In genomic region chr4:7956306-7957112, GRCh38 we compare ENCODE assay signal across 11 cellular contexts. TPM values are rescaled to one million over a fixed set of nuclear protein-coding genes. Genes with fewer than 3 reads are reported as not detected.
DNase-seq lines count a peak whose midpoint lies in the region; ATAC-seq and TF ChIP-seq lines count a peak whose summit lies in the region.
"Had no signal": no experiment of that assay in that cellular context is flagged by ENCODE, and none has a peak within 500 bp of the region (broad histone marks: within the 10 kb centered on the region; RNA-seq: fewer than 3 reads in every experiment).

No MANE protein-coding gene starts in this region.

- no peak overlapping the region for H3K4me2 ChIP-seq in PC-3 (ENCODE audit: low read length)
- H3K4me2 ChIP-seq in mesenchymal stem cell (ENCODE audit: low read length, poor library complexity, severe bottlenecking), result no peak overlapping the region

- no peak overlapping the region for H2BK5ac ChIP-seq in mesenchymal stem cell (ENCODE audit: low read depth, low read length, poor library complexity, severe bottlenecking)

- H3K9ac ChIP-seq in PC-3 (ENCODE audit: low read length) (no peak overlapping the region; the same call in 1 of the 2 replicates), mesenchymal stem cell (ENCODE audit: low read length) (no peak overlapping the region)

- BruUV-seq in PC-3 (replicated peaks; lab: Mats Ljungman, UMichigan), result no TSS peak

- H3K4me3 ChIP-seq in PC-3 (ENCODE audit: low read length) (no peak overlapping the region), epithelial cell of esophagus (ENCODE audit: low read length) (no peak overlapping the region), mesenchymal stem cell (ENCODE audit: insufficient read depth in 1 of 2, low read depth in 1 of 2, low read length in 2 of 2) (no peak overlapping the region), stomach (no peak overlapping the region), vagina (no peak overlapping the region)
- H3K4me3 ChIP-seq: ascending aorta had no signal

- no peaks in the 10 kb centered on the region for H3F3A ChIP-seq in PC-3 (ENCODE audit: low read length, unreplicated experiment)

- TF ChIP-seq EP300 in stomach (IDR thresholded peaks at IDR 0.05), result no peak

- intact Hi-C loops in PC-3 (cut with micrococcal nuclease) (no loop called here), stomach (cut with DNase I; ENCODE audit: low total_unique reads) (no loop called here), vagina (cut with DNase I) (no loop called here)

- no peak overlapping the region for H2BK15ac ChIP-seq in mesenchymal stem cell (ENCODE audit: low read depth, poor library complexity, severe bottlenecking)

- H3K79me1 ChIP-seq in mesenchymal stem cell (replicated peaks; ENCODE audit: low read length, poor library complexity, severe bottlenecking), result no peaks in the 10 kb centered on the region

- no peaks in the 10 kb centered on the region for H3K9me2 ChIP-seq in PC-3 (replicated peaks; ENCODE audit: low read length)

- WGBS in mesenchymal stem cell, result 73% methylated on average over 9 of the region's 10 CpGs
- WGBS in stomach, 5 donors, result 59 to 71% (median 65%) methylated on average over 10 of the region's 10 CpGs

- H3K79me2 ChIP-seq in PC-3 (ENCODE audit: low read length), result no peaks in the 10 kb centered on the region

- H3K4me1 ChIP-seq in PC-3 (ENCODE audit: insufficient read depth, low read length) (peaks cover 38% of the 10 kb centered on the region), mesenchymal stem cell (ENCODE audit: control insufficient read depth, insufficient read depth, low read depth, low read length) (peaks cover 19% of the 10 kb centered on the region), stomach (peaks cover 9 to 25% (median 17%) of the 10 kb centered on the region in 4 donors), vagina (peaks cover 26% of the 10 kb centered on the region)

- H3K18ac ChIP-seq in mesenchymal stem cell (ENCODE audit: low read depth in 1 of 2, low read length in 2 of 2), result peak overlapping the region; percentile 2 to 82

- H2AK5ac ChIP-seq in mesenchymal stem cell (ENCODE audit: low read length, severe bottlenecking), result peak overlapping the region; percentile 27

- H4K8ac ChIP-seq in mesenchymal stem cell (ENCODE audit: low read length), result peak overlapping the region; percentile 75

- H3K27me3 ChIP-seq in PC-3 (ENCODE audit: low read length) (no peaks in the 10 kb centered on the region), mesenchymal stem cell (ENCODE audit: control insufficient read depth in 1 of 2, insufficient read depth in 1 of 2, low read length in 2 of 2) (no peaks in the 10 kb centered on the region), stomach (no peaks in the 10 kb centered on the region), vagina (no peaks in the 10 kb centered on the region)
- H3K27me3 ChIP-seq: ascending aorta had no signal

- H3K27ac ChIP-seq in PC-3 (ENCODE audit: low read length), result peak overlapping the region; percentile 88
- H3K27ac ChIP-seq in mesenchymal stem cell (ENCODE audit: low read length, poor library complexity, severe bottlenecking), result no peak overlapping the region
- peak overlapping the region in 2 of 5 donors; percentile 20 to 41 for H3K27ac ChIP-seq in stomach
- no peak overlapping the region for H3K27ac ChIP-seq in vagina

- H3K36me3 ChIP-seq in PC-3 (ENCODE audit: low read depth, low read length) (no peaks in the 10 kb centered on the region), mesenchymal stem cell (ENCODE audit: control insufficient read depth in 1 of 2, insufficient read depth in 2 of 2, low read depth in 1 of 2, low read length in 2 of 2) (no peaks in the 10 kb centered on the region), stomach (no peaks in the 10 kb centered on the region), vagina (no peaks in the 10 kb centered on the region)
- H3K36me3 ChIP-seq: ascending aorta had no signal

- peak overlapping the region; percentile 35 to 69 for H2BK12ac ChIP-seq in mesenchymal stem cell (ENCODE audit: low read length in 2 of 2)

- peak overlapping the region; percentile 63 for H4K91ac ChIP-seq in mesenchymal stem cell (ENCODE audit: low read length)

- H3K4ac ChIP-seq in mesenchymal stem cell (ENCODE audit: low read depth in 1 of 2, low read length in 2 of 2), result peak overlapping the region; percentile 5 to 54

- H3K9me3 ChIP-seq in PC-3 (ENCODE audit: low read length), result no peaks in the 10 kb centered on the region
- no peaks in the 10 kb centered on the region for H3K9me3 ChIP-seq in mesenchymal stem cell (ENCODE audit: control insufficient read depth, low read length)
- H3K9me3 ChIP-seq in stomach, result no peaks in the 10 kb centered on the region
- H3K9me3 ChIP-seq in vagina, result no peaks in the 10 kb centered on the region
- H3K9me3 ChIP-seq: ascending aorta had no signal

- TF ChIP-seq CTCF in PC-3 (conservative IDR thresholded peaks at IDR 0.05; ENCODE audit: low read depth, low read length) (no peak), epithelial cell of esophagus (IDR thresholded peaks at IDR 0.05; ENCODE audit: insufficient read depth, low read depth, low read length, missing control alignments) (no peak), stomach (IDR thresholded peaks at IDR 0.05) (no peak), vagina (IDR thresholded peaks at IDR 0.05) (no peak)

- POLR2A ChIA-PET in PC-3 (lab: Charles Lee; ENCODE audit: unreplicated experiment), result no interaction called here

- peak overlapping the region in 1 of 2 experiments; percentile 74 for H3K14ac ChIP-seq in mesenchymal stem cell (ENCODE audit: low read length in 2 of 2)

- H4K20me1 ChIP-seq in PC-3 (ENCODE audit: low read length), result no peaks in the 10 kb centered on the region

- H3K23ac ChIP-seq in mesenchymal stem cell (ENCODE audit: low read length in 2 of 2), result no peak overlapping the region

- peak; percentile 94 for DNase-seq in A172 (ENCODE audit: low spot score)
- DNase-seq in PC-3, result peak; percentile 86
- DNase-seq in epithelial cell of esophagus (ENCODE audit: low read depth), result peak; percentile 58
- DNase-seq in mesenchymal stem cell, result peak; percentile 75
- no peak for DNase-seq in stomach
- no peak for DNase-seq in activated effector memory CD4-positive, alpha-beta T cell treated with Interleukin-2 at 50 U/mL for 16 hours
- DNase-seq in RKO (ENCODE audit: low spot score), result no peak
- no peak for DNase-seq in vagina (ENCODE audit: extremely low spot score in 2 of 2)
- DNase-seq: activated CD8-positive, alpha-beta T cell treated with anti-CD3 and anti-CD28 coated beads, Interleukin-2, amount 10 ng/mL, durations not matched to agents 7 days and 5 days; retina had no signal

- ATAC-seq in PC-3, result peak; percentile 88
- ATAC-seq: activated CD8-positive, alpha-beta T cell treated with anti-CD3 and anti-CD28 coated beads, Interleukin-2, amount 10 ng/mL, durations not matched to agents 7 days and 5 days had no signal

- CTCF ChIA-PET in PC-3 (lab: Charles Lee), result no interaction called here

- no peak overlapping the region for H2BK120ac ChIP-seq in mesenchymal stem cell (ENCODE audit: low read depth, low read length)

- peak overlapping the region; percentile 42; the same call in 1 of the 2 replicates for H2AFZ ChIP-seq in PC-3 (ENCODE audit: low read length)
- peak overlapping the region; percentile 3 for H2AFZ ChIP-seq in mesenchymal stem cell (ENCODE audit: low read depth, low read length)

- TF ChIP-seq POLR2A in stomach (IDR thresholded peaks at IDR 0.05) (no peak), vagina (IDR thresholded peaks at IDR 0.05) (no peak)

RNA-seq across cellular contexts. Expression of gene AFAP1, which starts 16.8 kb away (rescaled TPM):
- total RNA-seq in A172 (2014; rRNA removed; shearing (Covaris generic)), result 29.9 and 32.9 TPM in 2 replicates
- 42.1 and 51.4 TPM in 2 replicates for total RNA-seq in PC-3 (2014; rRNA removed)
- 19.0 TPM for polyA plus RNA-seq in mesenchymal stem cell (2013, experiment 1 of 2)
- 19.1 TPM for polyA plus RNA-seq in mesenchymal stem cell (2013, experiment 2 of 2)
- 10 to 100 TPM in 4 of 5 donors, 1 to 10 TPM in 1; 7.6 to 88.9 (median 22.2) TPM for total RNA-seq in stomach
- polyA plus RNA-seq in stomach, result 1 to 10 TPM; 4.1 to 5.4 (median 5.3) TPM
- 20.4 TPM for total RNA-seq in vagina

Comparison
In these comparisons a context has a peak if more than half of its experiments do, and no peak if none do; other contexts are left out.
1. DNase-seq: peak in A172 (single experiment), PC-3 (single experiment), epithelial cell of esophagus (single experiment) and mesenchymal stem cell (single experiment); none in stomach (single experiment), activated effector memory CD4-positive, alpha-beta T cell treated with Interleukin-2 at 50 U/mL for 16 hours (single experiment), RKO (single experiment) and vagina (0 of 2).